In the genomic region with DNA sequence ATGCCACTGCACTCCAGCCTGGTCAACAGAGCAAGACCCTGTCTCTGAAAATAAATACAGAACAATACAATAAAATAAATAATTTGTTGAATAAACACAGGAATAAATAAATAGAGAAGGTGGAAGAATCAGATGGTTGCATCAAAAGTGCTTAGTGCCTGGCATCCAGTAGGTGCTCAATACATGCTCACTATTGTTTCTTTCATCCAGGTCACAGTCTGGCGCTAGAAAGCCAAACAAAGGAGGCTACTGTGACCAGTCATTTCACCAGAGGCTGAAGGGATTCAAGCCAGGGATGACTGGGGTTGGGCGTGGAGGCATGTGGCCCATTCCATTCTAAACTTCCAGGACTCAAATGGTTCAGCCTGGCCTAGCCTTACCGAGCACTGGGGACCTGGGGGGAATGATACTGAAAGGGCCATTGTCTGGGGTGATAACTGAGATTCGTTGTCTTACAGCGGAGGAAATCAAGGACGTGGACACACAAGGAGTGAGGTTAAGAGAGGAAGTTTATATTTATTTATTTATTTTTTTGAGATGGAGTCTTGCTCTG, we compare ENCODE assay signal across 23 cellular contexts. TPM values are rescaled to one million over a fixed set of nuclear protein-coding genes. Genes with fewer than 3 reads are reported as not detected.
DNase-seq lines count a peak whose midpoint lies in the region; ATAC-seq and TF ChIP-seq lines count a peak whose summit lies in the region.
"Had no signal": no experiment of that assay in that cellular context is flagged by ENCODE, and none has a peak within 500 bp of the region (broad histone marks: within the 10 kb centered on the region; RNA-seq: fewer than 3 reads in every experiment).

No MANE protein-coding gene starts in this region.

- H3K4me1 ChIP-seq in BLaER1 treated with 17β-estradiol and CSF1 and Interleukin-3, amounts not matched to agents 10 nM and 100 nM: peaks cover 39 to 89% (median 78%) of the 10 kb centered on the region in 10 experiments
- H3K4me1 ChIP-seq in HEK293 (ENCODE audit: control insufficient read depth, insufficient read depth, low read length): peaks cover 4% of the 10 kb centered on the region; the same call in 1 of the 2 replicates
- H3K4me1 ChIP-seq in osteoblast (ENCODE audit: insufficient read depth, low read length): peaks cover 10% of the 10 kb centered on the region
- H3K4me1 ChIP-seq: BE2C had no signal

- H3K4me2 ChIP-seq in BLaER1 treated with 17β-estradiol and CSF1 and Interleukin-3, amounts not matched to agents 10 nM and 100 nM: peak overlapping the region in 7 of 11 experiments; percentile 64 to 86 (median 78); a peak in 11 of 22 replicates
- no peak overlapping the region for H3K4me2 ChIP-seq in osteoblast (ENCODE audit: insufficient read depth, low read length)
- H3K4me2 ChIP-seq: A549 had no signal

- no peak overlapping the region for H3K4me3 ChIP-seq in BLaER1 treated with 17β-estradiol and CSF1 and Interleukin-3, amounts not matched to agents 10 nM and 100 nM
- H3K4me3 ChIP-seq in HEK293 (ENCODE audit: low read depth, low read length): no peak overlapping the region
- H3K4me3 ChIP-seq in osteoblast (ENCODE audit: insufficient read depth, low read length): no peak overlapping the region
- H3K4me3 ChIP-seq: A549, GM12878 had no signal

- H3K4me1 Mint-ChIP-seq in activated B cell treated with CpG ODN at 0.5 μM for 24 hours: peaks cover 70% of the 10 kb centered on the region
- peaks cover 31% of the 10 kb centered on the region for H3K4me1 Mint-ChIP-seq in stimulated activated effector memory CD8-positive, alpha-beta T cell treated with anti-CD3 and anti-CD28 coated beads, Interleukin-12 subunit alpha, Interleukin-12 subunit beta, amount 100 ng/mL, for 72 hours

- no peak overlapping the region for H3K9ac ChIP-seq in BLaER1 treated with 17β-estradiol and CSF1 and Interleukin-3, amounts not matched to agents 10 nM and 100 nM

- DNase-seq in activated B cell treated with CpG ODN at 0.5 μM for 24 hours (no peak), osteoblast (ENCODE audit: insufficient read length, low spot score, missing footprints) (peak; percentile 49), retina (no peak)
- no peak for DNase-seq in activated T-cell treated with anti-CD3 and anti-CD28 coated beads, Interleukin-2, amount 50 U/mL, for 1 hour
- no peak for DNase-seq in stimulated activated effector memory CD8-positive, alpha-beta T cell treated with anti-CD3 and anti-CD28 coated beads, Interleukin-12 subunit alpha, Interleukin-12 subunit beta, amount 100 ng/mL, for 72 hours (ENCODE audit: low spot score in 2 of 2)
- DNase-seq: BE2C; CD4-positive, CD25-positive, alpha-beta regulatory T cell; COR-L47; DMS79 treated with DMSO at 0.1 percent for 48 hours; H9; KBM-7; NCI-H1092; NCI-H1436; NCI-H2081 treated with DMSO at 0.1 percent for 48 hours; NCI-H2171 treated with DMSO at 0.1 percent for 48 hours; NCI-H524 treated with DMSO at 0.1 percent for 48 hours; NCI-H82; OCI-M1; Right ventricle myocardium superior had no signal

- POLR2A ChIA-PET in HEK293 (lab: Yijun Ruan, JAX): no interaction called here
- POLR2A ChIA-PET in activated B cell treated with CpG ODN at 0.5 μM for 24 hours (lab: Charles Lee): interaction anchor here (2.0 to 5.7 kb wide), 4 partner anchors 8 to 99 kb away, joined by 6 to 47 read pairs (median 16); partner anchors contain the start of genes ADGRE3 and DNAJB1

- H3K27me3 Mint-ChIP-seq in activated B cell treated with CpG ODN at 0.5 μM for 24 hours: no peaks in the 10 kb centered on the region
- H3K27me3 Mint-ChIP-seq: CD4-positive, CD25-positive, alpha-beta regulatory T cell had no signal

- H3K36me3 ChIP-seq in BLaER1 treated with 17β-estradiol and CSF1 and Interleukin-3, amounts not matched to agents 10 nM and 100 nM: peaks cover 0 to 4% (median 0%) of the 10 kb centered on the region in 11 experiments; a peak in 4 of 22 replicates
- no peaks in the 10 kb centered on the region; a peak in 1 of 3 replicates for H3K36me3 ChIP-seq in HEK293 (ENCODE audit: control insufficient read depth in 2 of 2, insufficient read depth in 1 of 2, low read length in 2 of 2)
- no peaks in the 10 kb centered on the region for H3K36me3 ChIP-seq in osteoblast (ENCODE audit: insufficient read depth, low read length)
- H3K36me3 ChIP-seq: BE2C had no signal

- no peak for ATAC-seq in activated B cell treated with CpG ODN at 0.5 μM for 24 hours (ENCODE audit: low read depth)
- no peak for ATAC-seq in stimulated activated effector memory CD8-positive, alpha-beta T cell treated with anti-CD3 and anti-CD28 coated beads, Interleukin-12 subunit alpha, Interleukin-12 subunit beta, amount 100 ng/mL, for 72 hours
- ATAC-seq: A549, GM12878 had no signal

- CTCF ChIA-PET in HEK293 (lab: Yijun Ruan, JAX) (interaction anchor here (0.7 to 5.0 kb wide), 3 partner anchors 22 to 112 kb away, joined by 3 to 137 read pairs (median 3); partner anchors contain the start of gene ZNF333), activated B cell treated with CpG ODN at 0.5 μM for 24 hours (lab: Charles Lee) (interaction anchor here (13.2 kb wide), 1 partner anchor 113 kb away, joined by 510 read pairs; the partner anchor contains the start of gene ZNF333)

- peaks cover 4% of the 10 kb centered on the region for H3K36me3 Mint-ChIP-seq in activated B cell treated with CpG ODN at 0.5 μM for 24 hours (ENCODE audit: low read depth)
- H3K36me3 Mint-ChIP-seq in stimulated activated effector memory CD8-positive, alpha-beta T cell treated with anti-CD3 and anti-CD28 coated beads, Interleukin-12 subunit alpha, Interleukin-12 subunit beta, amount 100 ng/mL, for 72 hours: peaks cover 4% of the 10 kb centered on the region

- peak overlapping the region in 7 of 11 experiments; percentile 3 to 74 (median 66); a peak in 10 of 22 replicates for H3K27ac ChIP-seq in BLaER1 treated with 17β-estradiol and CSF1 and Interleukin-3, amounts not matched to agents 10 nM and 100 nM
- no peak overlapping the region for H3K27ac ChIP-seq in HEK293 (ENCODE audit: extremely low read depth, low read depth, low read length)
- no peak overlapping the region for H3K27ac ChIP-seq in osteoblast (ENCODE audit: low read depth, low read length)
- H3K27ac ChIP-seq: A549 had no signal

- H3K27ac Mint-ChIP-seq in activated B cell treated with CpG ODN at 0.5 μM for 24 hours: peak overlapping the region; percentile 82
- no peak overlapping the region for H3K27ac Mint-ChIP-seq in stimulated activated effector memory CD8-positive, alpha-beta T cell treated with anti-CD3 and anti-CD28 coated beads, Interleukin-12 subunit alpha, Interleukin-12 subunit beta, amount 100 ng/mL, for 72 hours

- no peak overlapping the region for H3K4me3 Mint-ChIP-seq in activated B cell treated with CpG ODN at 0.5 μM for 24 hours
- H3K4me3 Mint-ChIP-seq in stimulated activated effector memory CD8-positive, alpha-beta T cell treated with anti-CD3 and anti-CD28 coated beads, Interleukin-12 subunit alpha, Interleukin-12 subunit beta, amount 100 ng/mL, for 72 hours: no peak overlapping the region
- H3K4me3 Mint-ChIP-seq: H9 had no signal

- 0 out of 22 replicates have a peak, but pooled peaks cover 0 to 6% (median 0%) of the 10 kb centered on the region in 11 experiments for H3K9me3 ChIP-seq in BLaER1 treated with 17β-estradiol and CSF1 and Interleukin-3, amounts not matched to agents 10 nM and 100 nM (replicated peaks in 1 of 11)
- no peaks in the 10 kb centered on the region for H3K9me3 ChIP-seq in HEK293 (ENCODE audit: control insufficient read depth, insufficient read depth, low read depth, low read length)
- no peaks in the 10 kb centered on the region for H3K9me3 ChIP-seq in osteoblast (ENCODE audit: low read depth, low read length)
- H3K9me3 ChIP-seq: A549, BE2C had no signal

- intact Hi-C loops in activated B cell treated with CpG ODN at 0.5 μM for 24 hours (cut with micrococcal nuclease): loop anchor here (2.0 kb wide), 1 partner anchor 209 kb away; no protein-coding TSS in a partner anchor

- peaks cover 0 to 5% (median 0%) of the 10 kb centered on the region in 11 experiments; a peak in 2 of 22 replicates for H4K20me1 ChIP-seq in BLaER1 treated with 17β-estradiol and CSF1 and Interleukin-3, amounts not matched to agents 10 nM and 100 nM
- no peaks in the 10 kb centered on the region for H4K20me1 ChIP-seq in osteoblast (ENCODE audit: insufficient read depth, low read length)

- H3K79me2 ChIP-seq in osteoblast (ENCODE audit: insufficient read depth, low read length): peaks cover 14% of the 10 kb centered on the region

- no peak for TF ChIP-seq CTCF in HEK293 (tag by site-specific recombination; IDR thresholded peaks at IDR 0.05)
- TF ChIP-seq CTCF in activated B cell treated with CpG ODN at 0.5 μM for 24 hours (IDR thresholded peaks at IDR 0.05): no peak
- TF ChIP-seq CTCF in osteoblast (IDR thresholded peaks at IDR 0.05; ENCODE audit: extremely low read depth, low read depth, low read length): no peak

- no peak overlapping the region for H2AFZ ChIP-seq in osteoblast (ENCODE audit: low read length)

- H3K9me3 Mint-ChIP-seq in activated B cell treated with CpG ODN at 0.5 μM for 24 hours: no peaks in the 10 kb centered on the region
- H3K9me3 Mint-ChIP-seq in stimulated activated effector memory CD8-positive, alpha-beta T cell treated with anti-CD3 and anti-CD28 coated beads, Interleukin-12 subunit alpha, Interleukin-12 subunit beta, amount 100 ng/mL, for 72 hours: no peaks in the 10 kb centered on the region

- no peaks in the 10 kb centered on the region for H3K27me3 ChIP-seq in BLaER1 treated with 17β-estradiol and CSF1 and Interleukin-3, amounts not matched to agents 10 nM and 100 nM
- no peaks in the 10 kb centered on the region for H3K27me3 ChIP-seq in osteoblast (ENCODE audit: insufficient read depth, low read length)
- H3K27me3 ChIP-seq: BE2C had no signal

TF ChIP-seq in HEK293, 187 proteins besides CTCF, POLR2A, EP300 and RAD21 (continues in another document):
- TF ChIP-seq, protein P1, sequence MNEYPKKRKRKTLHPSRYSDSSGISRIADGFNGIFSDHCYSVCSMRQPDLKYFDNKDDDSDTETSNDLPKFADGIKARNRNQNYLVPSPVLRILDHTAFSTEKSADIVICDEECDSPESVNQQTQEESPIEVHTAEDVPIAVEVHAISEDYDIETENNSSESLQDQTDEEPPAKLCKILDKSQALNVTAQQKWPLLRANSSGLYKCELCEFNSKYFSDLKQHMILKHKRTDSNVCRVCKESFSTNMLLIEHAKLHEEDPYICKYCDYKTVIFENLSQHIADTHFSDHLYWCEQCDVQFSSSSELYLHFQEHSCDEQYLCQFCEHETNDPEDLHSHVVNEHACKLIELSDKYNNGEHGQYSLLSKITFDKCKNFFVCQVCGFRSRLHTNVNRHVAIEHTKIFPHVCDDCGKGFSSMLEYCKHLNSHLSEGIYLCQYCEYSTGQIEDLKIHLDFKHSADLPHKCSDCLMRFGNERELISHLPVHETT (tag by site-specific recombination; IDR thresholded peaks at IDR 0.05): no peak
- TF ChIP-seq ZEB2 (tag by site-specific recombination; IDR thresholded peaks at IDR 0.05): no peak

RNA-seq across cellular contexts. Expression of gene NDUFB7, which starts 3.6 kb away (rescaled TPM):
- total RNA-seq in activated B cell treated with CpG ODN at 0.5 μM for 24 hours (108 and 129 TPM in 2 replicates), osteoblast (219 and 227 TPM in 2 replicates)

RNA-seq across cellular contexts. Expression of gene CLEC17A, which starts 7.4 kb away (rescaled TPM):
- total RNA-seq in activated B cell treated with CpG ODN at 0.5 μM for 24 hours (111 and 123 TPM in 2 replicates), osteoblast (under 0.01 TPM in 1 of 2 replicates, not detected in the other)
- total RNA-seq: H9, Right ventricle myocardium superior had no signal

RNA-seq across cellular contexts. Expression of gene TECR, which starts 46.1 kb away (rescaled TPM):
- total RNA-seq in activated B cell treated with CpG ODN at 0.5 μM for 24 hours (55.3 and 58.6 TPM in 2 replicates), osteoblast (40.1 and 41.6 TPM in 2 replicates)

RNA-seq across cellular contexts. Expression of gene DNAJB1, which starts 57.3 kb away (rescaled TPM):
- total RNA-seq in activated B cell treated with CpG ODN at 0.5 μM for 24 hours (56.1 and 58.7 TPM in 2 replicates), osteoblast (65.1 and 70.9 TPM in 2 replicates)

Comparison
In these comparisons a context has a peak if more than half of its experiments do, and no peak if none do; other contexts are left out.
1. H3K27ac ChIP-seq: peak in BLaER1 treated with 17β-estradiol and CSF1 and Interleukin-3, amounts not matched to agents 10 nM and 100 nM (7 of 11); none in HEK293 (single experiment) and osteoblast (single experiment).
2. RNA of gene CLEC17A, which starts 7.4 kb away (total RNA-seq): 111 to 123 TPM in activated B cell treated with CpG ODN at 0.5 μM for 24 hours; under 0.01 TPM in osteoblast; every median in the first group is over 100 times any median in the second.